18 cellular contexts compared by ENCODE assay signal in the genomic region with DNA sequence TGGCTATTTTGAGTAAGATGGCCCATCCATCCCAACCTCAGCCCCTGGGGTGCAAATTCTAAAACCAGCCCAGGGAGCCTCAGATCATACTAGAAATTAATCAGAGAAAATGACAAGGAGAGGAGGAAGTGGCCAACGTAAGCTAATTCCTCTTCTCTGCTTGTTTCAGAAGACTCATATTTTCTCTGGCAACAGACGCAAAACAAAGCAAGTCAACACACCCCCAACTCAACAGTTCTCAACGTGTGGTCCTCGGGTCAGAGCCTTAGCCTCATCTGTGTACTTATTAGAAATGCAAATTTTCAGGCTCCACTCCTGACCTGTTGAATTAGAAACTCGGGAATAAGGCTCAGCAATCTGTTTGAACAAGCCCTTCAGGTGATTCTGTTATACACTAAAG.
DNase-seq lines count a peak whose midpoint lies in the region; ATAC-seq and TF ChIP-seq lines count a peak whose summit lies in the region.
"Had no signal": no experiment of that assay in that cellular context is flagged by ENCODE, and none has a peak within 500 bp of the region (broad histone marks: within the 10 kb centered on the region; RNA-seq: fewer than 3 reads in every experiment).

No MANE protein-coding gene starts in this region.

- CTCF ChIA-PET in activated B cell treated with CpG ODN at 0.5 μM for 24 hours (lab: Charles Lee) = no interaction called here
- CTCF ChIA-PET in naive thymus-derived CD4-positive, alpha-beta T cell (lab: Charles Lee) = no interaction called here

- no peaks in the 10 kb centered on the region for H4K20me1 ChIP-seq in BLaER1 treated with 17β-estradiol and CSF1 and Interleukin-3, amounts not matched to agents 10 nM and 100 nM

- peaks cover 47% of the 10 kb centered on the region for H3K4me1 Mint-ChIP-seq in activated B cell treated with CpG ODN at 0.5 μM for 24 hours
- H3K4me1 Mint-ChIP-seq in naive thymus-derived CD4-positive, alpha-beta T cell = peaks cover 0 to 36% (median 24%) of the 10 kb centered on the region in 7 donors
- H3K4me1 Mint-ChIP-seq: brain had no signal

- peak; percentile 52 for DNase-seq in M059J (ENCODE audit: low read depth)
- DNase-seq in activated B cell treated with CpG ODN at 0.5 μM for 24 hours = no peak
- no peak for DNase-seq in naive thymus-derived CD4-positive, alpha-beta T cell
- DNase-seq in HT-29 (ENCODE audit: low spot score) = no peak
- no peak for DNase-seq in glomerular visceral epithelial cell (ENCODE audit: extremely low spot score)
- DNase-seq: activated T-cell treated with anti-CD3 and anti-CD28 coated beads, Interleukin-2, amount 50 U/mL, for 24 hours; DMS79; heart left ventricle; left ventricle myocardium superior; NCI-H1105 treated with DMSO at 0.1 percent for 48 hours; NCI-H2081; NCI-H446 treated with DMSO at 0.1 percent for 48 hours; retina had no signal

- no peaks in the 10 kb centered on the region for H3K27me3 Mint-ChIP-seq in activated B cell treated with CpG ODN at 0.5 μM for 24 hours
- H3K27me3 Mint-ChIP-seq in naive thymus-derived CD4-positive, alpha-beta T cell = no peaks in the 10 kb centered on the region

- H3K9ac ChIP-seq in BLaER1 treated with 17β-estradiol and CSF1 and Interleukin-3, amounts not matched to agents 10 nM and 100 nM = peak overlapping the region; percentile 12 to 67 (median 53); a peak in 20 of 22 replicates

- no peak for ATAC-seq in activated B cell treated with CpG ODN at 0.5 μM for 24 hours (ENCODE audit: low read depth)
- ATAC-seq in naive thymus-derived CD4-positive, alpha-beta T cell = no peak
- no peak for ATAC-seq in GM21381 (IDR thresholded peaks at IDR 0.05; ENCODE audit: unreplicated experiment)
- ATAC-seq: activated CD4-positive, CD25-positive, alpha-beta regulatory T cell treated with anti-CD3 and anti-CD28 coated beads, Interleukin-2, amount 50 U/mL, for 24 hours; activated naive CD4-positive, alpha-beta T cell treated with anti-CD3 and anti-CD28 coated beads, Interleukin-2, amount 50 U/mL, for 72 hours; heart left ventricle; left ventricle myocardium superior had no signal

- no peaks in the 10 kb centered on the region for H3K27me3 ChIP-seq in BLaER1 treated with 17β-estradiol and CSF1 and Interleukin-3, amounts not matched to agents 10 nM and 100 nM
- H3K27me3 ChIP-seq in naive thymus-derived CD4-positive, alpha-beta T cell (ENCODE audit: control insufficient read depth in 2 of 2, insufficient read depth in 2 of 2, low read length in 2 of 2) = no peaks in the 10 kb centered on the region
- H3K27me3 ChIP-seq: heart left ventricle had no signal

- H3K4me2 ChIP-seq in BLaER1 treated with 17β-estradiol and CSF1 and Interleukin-3, amounts not matched to agents 10 nM and 100 nM = peak overlapping the region; percentile 59 to 90 (median 77)

- H3K36me3 ChIP-seq in BLaER1 treated with 17β-estradiol and CSF1 and Interleukin-3, amounts not matched to agents 10 nM and 100 nM = no peaks in the 10 kb centered on the region; a peak in 2 of 22 replicates
- no peaks in the 10 kb centered on the region for H3K36me3 ChIP-seq in naive thymus-derived CD4-positive, alpha-beta T cell (ENCODE audit: control insufficient read depth in 2 of 3, insufficient read depth in 3 of 3, low read length in 3 of 3)
- H3K36me3 ChIP-seq: heart left ventricle had no signal

- peak overlapping the region; percentile 61 for H3K27ac Mint-ChIP-seq in activated B cell treated with CpG ODN at 0.5 μM for 24 hours
- peak overlapping the region in 5 of 9 donors; percentile 18 to 75 (median 51) for H3K27ac Mint-ChIP-seq in naive thymus-derived CD4-positive, alpha-beta T cell
- H3K27ac Mint-ChIP-seq: activated naive CD4-positive, alpha-beta T cell treated with anti-CD3 and anti-CD28 coated beads, Interleukin-2, amount 50 U/mL, for 72 hours; activated T-cell treated with anti-CD3 and anti-CD28 coated beads, Interleukin-2, amount 50 U/mL, for 24 hours; brain had no signal

- peaks cover 15 to 89% (median 67%) of the 10 kb centered on the region in 11 experiments for H3K9me3 ChIP-seq in BLaER1 treated with 17β-estradiol and CSF1 and Interleukin-3, amounts not matched to agents 10 nM and 100 nM (replicated peaks in 1 of 11)
- H3K9me3 ChIP-seq in naive thymus-derived CD4-positive, alpha-beta T cell (ENCODE audit: control insufficient read depth in 2 of 3, low read length in 3 of 3) = no peaks in the 10 kb centered on the region

- H3K36me3 Mint-ChIP-seq in activated B cell treated with CpG ODN at 0.5 μM for 24 hours (ENCODE audit: low read depth) = no peaks in the 10 kb centered on the region
- H3K36me3 Mint-ChIP-seq in naive thymus-derived CD4-positive, alpha-beta T cell = peaks cover 0 to 6% (median 0%) of the 10 kb centered on the region in 5 donors
- H3K36me3 Mint-ChIP-seq: brain had no signal

- POLR2A ChIA-PET in activated B cell treated with CpG ODN at 0.5 μM for 24 hours (lab: Charles Lee) = no interaction called here
- POLR2A ChIA-PET in naive thymus-derived CD4-positive, alpha-beta T cell (lab: Charles Lee) = no interaction called here

- no peak for TF ChIP-seq CTCF in activated B cell treated with CpG ODN at 0.5 μM for 24 hours (IDR thresholded peaks at IDR 0.05)

- H3K4me3 ChIP-seq in BLaER1 treated with 17β-estradiol and CSF1 and Interleukin-3, amounts not matched to agents 10 nM and 100 nM = peak overlapping the region in 7 of 10 experiments; percentile 9 to 44 (median 33); a peak in 9 of 20 replicates
- no peak overlapping the region for H3K4me3 ChIP-seq in naive thymus-derived CD4-positive, alpha-beta T cell (ENCODE audit: low read length)
- H3K4me3 ChIP-seq: heart left ventricle had no signal

- peaks cover 11% of the 10 kb centered on the region for H3K9me3 Mint-ChIP-seq in activated B cell treated with CpG ODN at 0.5 μM for 24 hours
- peaks cover 4 to 26% (median 13%) of the 10 kb centered on the region in 11 donors for H3K9me3 Mint-ChIP-seq in naive thymus-derived CD4-positive, alpha-beta T cell

- H3K4me3 Mint-ChIP-seq in activated B cell treated with CpG ODN at 0.5 μM for 24 hours = peak overlapping the region; percentile 76
- peak overlapping the region in 9 of 10 donors; percentile 24 to 60 (median 55) for H3K4me3 Mint-ChIP-seq in naive thymus-derived CD4-positive, alpha-beta T cell
- H3K4me3 Mint-ChIP-seq: activated T-cell treated with anti-CD3 and anti-CD28 coated beads, Interleukin-2, amount 50 U/mL, for 24 hours; brain had no signal

- peak overlapping the region; percentile 66 to 82 (median 77) for H3K27ac ChIP-seq in BLaER1 treated with 17β-estradiol and CSF1 and Interleukin-3, amounts not matched to agents 10 nM and 100 nM
- H3K27ac ChIP-seq in naive thymus-derived CD4-positive, alpha-beta T cell (ENCODE audit: low read depth, low read length) = no peak overlapping the region
- H3K27ac ChIP-seq: heart left ventricle had no signal

- intact Hi-C loops in activated B cell treated with CpG ODN at 0.5 μM for 24 hours (cut with micrococcal nuclease) = loop anchor here (1.0 kb wide), 1 partner anchor 24 kb away; no protein-coding TSS in a partner anchor
- intact Hi-C loops in naive thymus-derived CD4-positive, alpha-beta T cell (cut with micrococcal nuclease) = no loop called here

- peaks cover 46 to 69% (median 61%) of the 10 kb centered on the region in 10 experiments for H3K4me1 ChIP-seq in BLaER1 treated with 17β-estradiol and CSF1 and Interleukin-3, amounts not matched to agents 10 nM and 100 nM
- peaks cover 0 to 5% of the 10 kb centered on the region in 2 donors for H3K4me1 ChIP-seq in naive thymus-derived CD4-positive, alpha-beta T cell (ENCODE audit: control insufficient read depth in 2 of 2, insufficient read depth in 2 of 2, low read length in 2 of 2)
